1 cellular context compared by ENCODE assay signal in genomic region chr3:27194494-27194893, GRCh38.
TF ChIP-seq lines count a peak whose summit lies in the region.

No MANE protein-coding gene starts in this region.

TF ChIP-seq in A549, 52 proteins besides CTCF, POLR2A, EP300 and RAD21 (continued from another document):
- TF ChIP-seq HMGXB4 (CRISPR knock-in tag; IDR thresholded peaks at IDR 0.05; ENCODE audit: borderline replicate concordance): no peak
- TF ChIP-seq HOXA7 (CRISPR knock-in tag; IDR thresholded peaks at IDR 0.05): no peak
- TF ChIP-seq POLR2AphosphoS2 (conservative IDR thresholded peaks at IDR 0.05; ENCODE audit: low read length): no peak
- TF ChIP-seq, protein P1, sequence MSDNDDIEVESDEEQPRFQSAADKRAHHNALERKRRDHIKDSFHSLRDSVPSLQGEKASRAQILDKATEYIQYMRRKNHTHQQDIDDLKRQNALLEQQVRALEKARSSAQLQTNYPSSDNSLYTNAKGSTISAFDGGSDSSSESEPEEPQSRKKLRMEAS (IDR thresholded peaks at IDR 0.05): no peak
- TF ChIP-seq ELK1 (IDR thresholded peaks at IDR 0.05; ENCODE audit: low read depth, low read length): no peak
- TF ChIP-seq ZFP36 (IDR thresholded peaks at IDR 0.05; ENCODE audit: borderline replicate concordance, partially characterized antibody): no peak
- no peak for TF ChIP-seq CBX8 (IDR thresholded peaks at IDR 0.05)
- no peak for TF ChIP-seq CHD4 (IDR thresholded peaks at IDR 0.05; ENCODE audit: borderline replicate concordance)
- no peak for TF ChIP-seq CBX2 (IDR thresholded peaks at IDR 0.05; ENCODE audit: borderline replicate concordance, low read depth)
- TF ChIP-seq ESRRA (IDR thresholded peaks at IDR 0.05; ENCODE audit: borderline replicate concordance, low read length): no peak
- TF ChIP-seq FOSB (CRISPR knock-in tag; IDR thresholded peaks at IDR 0.05): no peak
